Comparison of ENCODE assay signal across 14 cellular contexts in the genomic region with DNA sequence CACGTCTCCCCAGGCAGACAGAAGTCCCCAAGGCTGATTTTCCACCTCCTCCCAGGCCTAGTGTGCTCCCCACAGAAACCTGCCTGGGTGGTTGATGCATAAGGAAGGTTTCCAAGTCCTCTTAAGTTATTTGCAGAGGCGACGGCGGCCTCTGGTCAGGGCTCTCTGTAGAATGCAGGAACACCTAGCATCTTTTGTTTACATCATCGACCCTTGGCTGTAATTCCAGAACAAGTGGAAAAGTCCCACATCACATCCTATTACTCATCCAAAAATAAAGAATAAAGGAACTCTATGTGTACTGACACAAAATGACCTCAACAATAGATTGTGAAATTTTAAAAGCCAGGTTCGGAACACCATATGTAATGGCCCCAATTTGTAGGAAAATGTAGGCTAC.
DNase-seq lines count a peak whose midpoint lies in the region; ATAC-seq and TF ChIP-seq lines count a peak whose summit lies in the region.
"Had no signal": no experiment of that assay in that cellular context is flagged by ENCODE, and none has a peak within 500 bp of the region (broad histone marks: within the 10 kb centered on the region; RNA-seq: fewer than 3 reads in every experiment).

No MANE protein-coding gene starts in this region.

- no TSS peak for BruUV-seq in Calu3 (replicated peaks; lab: Mats Ljungman, UMichigan)

- H3K4me1 Mint-ChIP-seq in Calu3 (ENCODE audit: low read depth, unreplicated experiment) (peaks cover 38% of the 10 kb centered on the region), memory B cell (peaks cover 5% of the 10 kb centered on the region)

- H3K4me3 Mint-ChIP-seq in Calu3 (ENCODE audit: low read depth, unreplicated experiment) (peak overlapping the region; percentile 17), memory B cell (no peak overlapping the region)
- H3K4me3 Mint-ChIP-seq: nephron; T-helper 1 cell treated with Interleukin-12 subunit alpha and Interleukin-12 subunit beta and Interleukin-4 antibody, amounts not matched to agents 30 μg/mL and 1 μg/mL, for 36 hours had no signal

- TF ChIP-seq CTCF in Calu3 (IDR thresholded peaks at IDR 0.05; ENCODE audit: unreplicated experiment) = no peak

- H3K36me3 Mint-ChIP-seq in Calu3 (ENCODE audit: insufficient read depth, unreplicated experiment) = peaks cover 7% of the 10 kb centered on the region
- H3K36me3 Mint-ChIP-seq in memory B cell = no peaks in the 10 kb centered on the region

- H3K9me3 Mint-ChIP-seq in Calu3 (ENCODE audit: low read depth, unreplicated experiment) = no peaks in the 10 kb centered on the region
- H3K9me3 Mint-ChIP-seq in memory B cell = peaks cover 8% of the 10 kb centered on the region
- H3K9me3 Mint-ChIP-seq: nephron had no signal

- intact Hi-C loops in Calu3 (cut with micrococcal nuclease; ENCODE audit: unreplicated experiment) = loop anchor here (5.0 kb wide), 1 partner anchor 75 kb away; no protein-coding TSS in a partner anchor

- H3K27me3 Mint-ChIP-seq in Calu3 (ENCODE audit: unreplicated experiment) (no peaks in the 10 kb centered on the region), memory B cell (peaks cover 15% of the 10 kb centered on the region)

- DNase-seq in Calu3 = peak; percentile 68
- peak; percentile 53 for DNase-seq in amniotic epithelial cell (ENCODE audit: low read depth)
- DNase-seq in fibroblast of gingiva (ENCODE audit: low read depth) = peak; percentile 23
- no peak for DNase-seq in memory B cell (ENCODE audit: low spot score in 2 of 2)
- no peak for DNase-seq in activated naive CD4-positive, alpha-beta T cell treated with anti-CD3 and anti-CD28 coated beads, Interleukin-2, amount 50 U/mL, for 16 hours
- DNase-seq in OCI-M2 (lab: John Stamatoyannopoulos, UW; ENCODE audit: unreplicated experiment) = no peak
- DNase-seq: activated CD4-positive, CD25-positive, alpha-beta regulatory T cell; activated gamma-delta T cell treated with Interleukin-2 at 50 U/mL for 16 hours; NCI-H2029; NCI-H748 treated with DMSO at 0.1 percent for 48 hours had no signal

- peak overlapping the region; percentile 79 for H3K27ac Mint-ChIP-seq in Calu3 (ENCODE audit: unreplicated experiment)
- H3K27ac Mint-ChIP-seq in memory B cell = peak overlapping the region; percentile 9
- H3K27ac Mint-ChIP-seq: T-helper 1 cell treated with Interleukin-12 subunit alpha and Interleukin-12 subunit beta and Interleukin-4 antibody, amounts not matched to agents 30 μg/mL and 1 μg/mL, for 36 hours had no signal

- CTCF ChIA-PET in Calu3 (lab: Charles Lee) = interaction anchor here (2.8 kb wide), 1 partner anchor 11 kb away, joined by 11 read pairs; no protein-coding TSS in a partner anchor

- ATAC-seq in memory B cell (ENCODE audit: low read depth) = no peak
- no peak for ATAC-seq in GM21515 (IDR thresholded peaks at IDR 0.05; ENCODE audit: unreplicated experiment)
- ATAC-seq in HG03108 (IDR thresholded peaks at IDR 0.05; ENCODE audit: unreplicated experiment) = no peak

Comparison
In these comparisons a context has a peak if more than half of its experiments do, and no peak if none do; other contexts are left out.
1. DNase-seq: peak in Calu3 (single experiment), amniotic epithelial cell (single experiment) and fibroblast of gingiva (single experiment); none in memory B cell (0 of 2), activated naive CD4-positive, alpha-beta T cell treated with anti-CD3 and anti-CD28 coated beads, Interleukin-2, amount 50 U/mL, for 16 hours (single experiment) and OCI-M2 (single experiment).